ENCODE assay signal across 8 cellular contexts in the genomic region with DNA sequence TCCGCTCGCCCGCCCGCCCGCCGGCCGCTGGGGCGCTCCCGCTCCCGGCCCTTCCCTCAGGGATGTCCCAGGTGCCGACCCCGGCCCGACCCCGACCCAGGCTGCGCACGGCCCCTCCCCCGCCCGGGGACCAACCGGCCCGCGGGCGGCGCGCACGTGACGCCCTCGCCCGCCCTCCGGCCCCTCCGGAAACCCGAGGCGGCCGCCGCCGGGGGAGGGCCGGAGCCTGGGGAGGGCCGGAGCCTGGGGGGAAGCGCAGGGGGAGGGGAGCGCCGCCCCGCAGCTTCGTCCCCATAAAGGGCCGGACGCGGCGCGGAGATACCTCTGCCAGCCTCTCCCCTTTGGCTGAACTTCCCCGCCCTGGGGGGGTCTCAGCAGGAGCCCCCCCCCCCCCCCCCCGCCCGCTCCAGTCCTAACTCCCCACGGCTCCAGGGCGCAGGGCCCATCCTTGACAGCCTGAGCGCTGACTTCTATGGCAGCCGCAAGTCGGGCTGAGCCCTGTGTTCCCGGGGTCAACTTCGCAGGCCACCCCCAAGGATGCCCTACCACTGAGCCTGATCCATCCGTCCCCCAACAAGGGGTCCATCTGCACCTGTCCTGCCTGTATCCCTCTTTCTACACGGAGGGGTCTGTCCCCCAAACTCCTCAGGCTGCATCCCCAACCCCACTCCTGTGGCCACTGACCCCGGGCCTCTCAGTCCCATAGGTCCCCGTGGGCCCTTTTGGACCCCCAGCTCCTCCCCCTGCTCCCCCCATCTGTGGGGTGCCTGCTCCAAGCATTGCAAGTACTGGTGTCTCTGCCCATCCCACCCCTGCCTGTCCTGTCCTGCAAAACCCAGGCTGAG. TPM values are rescaled to one million over a fixed set of nuclear protein-coding genes. Genes with fewer than 3 reads are reported as not detected.
DNase-seq lines count a peak whose midpoint lies in the region; ATAC-seq and TF ChIP-seq lines count a peak whose summit lies in the region.

A gene (minus strand): TSS at position 69 of the 845 bp plus-strand sequence. CDS start 174 bp downstream, outside the sequence.

- no peaks in the 10 kb centered on the region for H3K36me3 Mint-ChIP-seq in activated B cell treated with CpG ODN at 0.5 μM for 24 hours (ENCODE audit: low read depth)

- H3K27ac Mint-ChIP-seq in activated B cell treated with CpG ODN at 0.5 μM for 24 hours: no peak within 1 kb of the TSS

- no peak for TF ChIP-seq CTCF in activated B cell treated with CpG ODN at 0.5 μM for 24 hours (IDR thresholded peaks at IDR 0.05)

- POLR2A ChIA-PET in activated B cell treated with CpG ODN at 0.5 μM for 24 hours (lab: Charles Lee): interaction anchor here (0.8 to 4.2 kb wide), 2 partner anchors 11 to 269 kb away, joined by 3 to 17 read pairs; a partner anchor contains a TSS

- intact Hi-C loops in activated B cell treated with CpG ODN at 0.5 μM for 24 hours (cut with micrococcal nuclease): loop anchor here (1.0 kb wide), 2 partner anchors 8 to 10 kb away; a partner anchor contains a TSS
- intact Hi-C loops in Right ventricle myocardium superior (cut with DNase I): no loop called here

- H3K9me3 Mint-ChIP-seq in activated B cell treated with CpG ODN at 0.5 μM for 24 hours: no peaks in the 10 kb centered on the region

- ATAC-seq in HG02759 (IDR thresholded peaks at IDR 0.05; ENCODE audit: unreplicated experiment) (peak; percentile 68), activated B cell treated with CpG ODN at 0.5 μM for 24 hours (ENCODE audit: low read depth) (no peak), Right ventricle myocardium superior (ENCODE audit: poor library complexity) (no peak), HG03108 (IDR thresholded peaks at IDR 0.05; ENCODE audit: unreplicated experiment) (no peak)

- peak within 1 kb of the TSS; percentile 72 for H3K4me3 Mint-ChIP-seq in activated B cell treated with CpG ODN at 0.5 μM for 24 hours

- CTCF ChIA-PET in activated B cell treated with CpG ODN at 0.5 μM for 24 hours (lab: Charles Lee): interaction anchor here (0.5 kb wide), 1 partner anchor 98 kb away, joined by 3 read pairs; no protein-coding TSS in a partner anchor

- peak; percentile 3 for DNase-seq in DMS79 treated with DMSO at 0.1 percent for 48 hours (lab: John Stamatoyannopoulos, UW)
- no peak for DNase-seq in DMS79 (lab: John Stamatoyannopoulos, UW)
- DNase-seq in activated B cell treated with CpG ODN at 0.5 μM for 24 hours: no peak
- no peak for DNase-seq in Right ventricle myocardium superior
- no peak for DNase-seq in pulmonary artery endothelial cell (ENCODE audit: low read depth, low spot score)
- no peak for DNase-seq in globus pallidus (ENCODE audit: low spot score)

- peaks cover 13% of the 10 kb centered on the region for H3K27me3 Mint-ChIP-seq in activated B cell treated with CpG ODN at 0.5 μM for 24 hours

- H3K4me1 Mint-ChIP-seq in activated B cell treated with CpG ODN at 0.5 μM for 24 hours: peaks cover 18% of the 10 kb centered on the region

RNA-seq across cellular contexts. Expression of the gene that starts here (rescaled TPM):
- total RNA-seq in activated B cell treated with CpG ODN at 0.5 μM for 24 hours: 4.1 and 4.4 TPM in 2 replicates
- 13.2 TPM for total RNA-seq in Right ventricle myocardium superior
- 54.2 TPM in 2 replicates for total RNA-seq in pulmonary artery endothelial cell
